1 cellular context compared by ENCODE assay signal in genomic region chr11:1108246-1108900, GRCh38.
TF ChIP-seq lines count a peak whose summit lies in the region.

No MANE protein-coding gene starts in this region.

TF ChIP-seq in HepG2, 621 proteins besides CTCF, POLR2A, EP300 and RAD21:
- TF ChIP-seq BATF2 (CRISPR knock-in tag; IDR thresholded peaks at IDR 0.05) (no peak), EZH2 (conservative IDR thresholded peaks at IDR 0.05; ENCODE audit: low read depth, low read length) (peak; percentile 59; the same call in 1 of the 2 replicates)
